ENCODE assay signal across 1 cellular context in the genomic region with DNA sequence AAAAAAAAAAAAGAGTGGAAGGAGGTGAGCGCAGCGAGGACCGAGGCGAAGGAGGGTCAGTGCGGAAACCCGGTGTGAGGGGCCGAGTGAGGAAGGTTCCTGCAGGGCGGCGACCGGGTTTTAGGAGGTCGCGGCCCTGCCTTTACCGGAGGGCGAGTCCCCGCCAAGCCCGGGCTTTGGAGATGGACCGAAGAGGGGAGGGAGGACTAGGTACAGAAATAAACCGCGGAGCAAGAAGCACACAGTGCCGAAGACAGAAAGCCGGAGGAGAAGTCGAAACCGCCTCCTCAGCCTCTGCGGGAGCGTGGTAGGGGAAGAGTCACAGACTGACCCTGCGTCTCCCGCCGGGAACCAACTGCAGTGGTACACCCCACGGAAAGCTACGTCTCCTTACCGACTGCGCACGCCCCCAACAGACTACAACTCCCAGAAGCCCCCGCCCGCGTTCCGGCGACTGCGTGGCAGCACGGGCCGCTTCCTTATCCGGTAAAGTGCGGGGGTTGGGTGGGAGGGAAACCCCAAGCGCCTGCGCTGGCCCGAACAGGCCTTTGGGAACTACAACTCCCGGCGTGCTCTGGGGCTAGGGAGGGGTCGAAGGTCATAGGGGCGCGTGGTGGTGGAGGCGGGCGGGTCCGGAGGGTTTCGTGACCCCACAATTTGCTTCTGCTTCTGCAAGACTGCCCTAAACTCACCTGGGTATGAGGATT.
TF ChIP-seq lines count a peak whose summit lies in the region.

NFXL1 (minus strand) TSS at position 365 of the 707 bp plus-strand sequence. CDS start 380 bp downstream, outside the sequence.

TF ChIP-seq in HepG2, 621 proteins besides CTCF, POLR2A, EP300 and RAD21 (continued from another document and continues in another):
- TF ChIP-seq, protein P1, sequence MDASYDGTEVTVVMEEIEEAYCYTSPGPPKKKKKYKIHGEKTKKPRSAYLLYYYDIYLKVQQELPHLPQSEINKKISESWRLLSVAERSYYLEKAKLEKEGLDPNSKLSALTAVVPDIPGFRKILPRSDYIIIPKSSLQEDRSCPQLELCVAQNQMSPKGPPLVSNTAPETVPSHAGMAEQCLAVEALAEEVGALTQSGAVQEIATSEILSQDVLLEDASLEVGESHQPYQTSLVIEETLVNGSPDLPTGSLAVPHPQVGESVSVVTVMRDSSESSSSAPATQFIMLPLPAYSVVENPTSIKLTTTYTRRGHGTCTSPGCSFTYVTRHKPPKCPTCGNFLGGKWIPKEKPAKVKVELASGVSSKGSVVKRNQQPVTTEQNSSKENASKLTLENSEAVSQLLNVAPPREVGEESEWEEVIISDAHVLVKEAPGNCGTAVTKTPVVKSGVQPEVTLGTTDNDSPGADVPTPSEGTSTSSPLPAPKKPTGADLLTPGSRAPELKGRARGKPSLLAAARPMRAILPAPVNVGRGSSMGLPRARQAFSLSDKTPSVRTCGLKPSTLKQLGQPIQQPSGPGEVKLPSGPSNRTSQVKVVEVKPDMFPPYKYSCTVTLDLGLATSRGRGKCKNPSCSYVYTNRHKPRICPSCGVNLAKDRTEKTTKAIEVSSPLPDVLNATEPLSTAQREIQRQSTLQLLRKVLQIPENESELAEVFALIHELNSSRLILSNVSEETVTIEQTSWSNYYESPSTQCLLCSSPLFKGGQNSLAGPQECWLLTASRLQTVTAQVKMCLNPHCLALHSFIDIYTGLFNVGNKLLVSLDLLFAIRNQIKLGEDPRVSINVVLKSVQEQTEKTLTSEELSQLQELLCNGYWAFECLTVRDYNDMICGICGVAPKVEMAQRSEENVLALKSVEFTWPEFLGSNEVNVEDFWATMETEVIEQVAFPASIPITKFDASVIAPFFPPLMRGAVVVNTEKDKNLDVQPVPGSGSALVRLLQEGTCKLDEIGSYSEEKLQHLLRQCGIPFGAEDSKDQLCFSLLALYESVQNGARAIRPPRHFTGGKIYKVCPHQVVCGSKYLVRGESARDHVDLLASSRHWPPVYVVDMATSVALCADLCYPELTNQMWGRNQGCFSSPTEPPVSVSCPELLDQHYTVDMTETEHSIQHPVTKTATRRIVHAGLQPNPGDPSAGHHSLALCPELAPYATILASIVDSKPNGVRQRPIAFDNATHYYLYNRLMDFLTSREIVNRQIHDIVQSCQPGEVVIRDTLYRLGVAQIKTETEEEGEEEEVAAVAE (CRISPR knock-in tag; IDR thresholded peaks at IDR 0.05; ENCODE audit: borderline replicate concordance): no peak; the same call in 1 of the 2 replicates
- TF ChIP-seq ASH2L (IDR thresholded peaks at IDR 0.05; ENCODE audit: insufficient read length, low read depth, low read length): peak; percentile 85
- no peak for TF ChIP-seq ZNF616 (CRISPR knock-in tag; IDR thresholded peaks at IDR 0.05; ENCODE audit: low read depth)
- peak; percentile 82 for TF ChIP-seq TAF1 (CRISPR knock-in tag; IDR thresholded peaks at IDR 0.05)
- TF ChIP-seq ZSCAN22 (CRISPR knock-in tag; IDR thresholded peaks at IDR 0.05): no peak
- TF ChIP-seq ZFP36L1 (CRISPR knock-in tag; IDR thresholded peaks at IDR 0.05): 0 out of 2 replicates have a peak, but pooled peaks have one; percentile 33
- TF ChIP-seq IKZF4 (CRISPR knock-in tag; IDR thresholded peaks at IDR 0.05; ENCODE audit: borderline replicate concordance, low read depth, not compliant biosample characterization): no peak
- no peak for TF ChIP-seq RAD51 (IDR thresholded peaks at IDR 0.05; ENCODE audit: borderline replicate concordance)
- no peak for TF ChIP-seq ZNF30 (CRISPR knock-in tag; IDR thresholded peaks at IDR 0.05)
- no peak for TF ChIP-seq ZEB1 (IDR thresholded peaks at IDR 0.05; ENCODE audit: insufficient replicate concordance, low read depth)
- TF ChIP-seq POLR2AphosphoS5 (IDR thresholded peaks at IDR 0.05; ENCODE audit: low read depth, low read length): peak; percentile 93
- peak; percentile 35 for TF ChIP-seq NAIF1 (CRISPR knock-in tag; IDR thresholded peaks at IDR 0.05; ENCODE audit: borderline replicate concordance)
- no peak for TF ChIP-seq USF2 (IDR thresholded peaks at IDR 0.05; ENCODE audit: low read depth, low read length)
- TF ChIP-seq USF2 (CRISPR knock-in tag; IDR thresholded peaks at IDR 0.05; ENCODE audit: borderline replicate concordance): peak; percentile 67; the same call in 1 of the 2 replicates
- peak; percentile 95 for TF ChIP-seq ZNF143 (CRISPR knock-in tag; IDR thresholded peaks at IDR 0.05)
- no peak for TF ChIP-seq KAT2B (IDR thresholded peaks at IDR 0.05; ENCODE audit: borderline replicate concordance, low read depth, low read length)
- TF ChIP-seq, protein P2, sequence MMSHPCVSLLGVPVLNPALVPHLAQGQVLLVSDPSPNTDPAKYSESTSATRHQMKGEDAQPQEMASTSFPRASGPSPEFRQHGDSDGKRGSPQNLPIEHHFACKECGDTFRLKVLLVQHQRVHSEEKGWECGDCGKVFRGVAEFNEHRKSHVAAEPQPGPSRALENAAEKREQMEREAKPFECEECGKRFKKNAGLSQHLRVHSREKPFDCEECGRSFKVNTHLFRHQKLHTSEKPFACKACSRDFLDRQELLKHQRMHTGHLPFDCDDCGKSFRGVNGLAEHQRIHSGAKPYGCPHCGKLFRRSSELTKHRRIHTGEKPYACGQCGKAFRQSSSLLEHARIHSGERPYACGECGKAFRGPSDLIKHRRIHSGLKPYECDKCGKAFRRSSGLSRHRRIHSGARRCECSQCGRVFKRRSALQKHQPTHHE (CRISPR knock-in tag; IDR thresholded peaks at IDR 0.05; ENCODE audit: borderline replicate concordance): no peak; the same call in 1 of the 2 replicates
- 0 out of 2 replicates have a peak, but pooled peaks have one; percentile 39 for TF ChIP-seq MTERF4 (CRISPR knock-in tag; IDR thresholded peaks at IDR 0.05)
- TF ChIP-seq SP4 (CRISPR knock-in tag; IDR thresholded peaks at IDR 0.05): 0 out of 2 replicates have a peak, but pooled peaks have one; percentile 13
- TF ChIP-seq, protein P3, sequence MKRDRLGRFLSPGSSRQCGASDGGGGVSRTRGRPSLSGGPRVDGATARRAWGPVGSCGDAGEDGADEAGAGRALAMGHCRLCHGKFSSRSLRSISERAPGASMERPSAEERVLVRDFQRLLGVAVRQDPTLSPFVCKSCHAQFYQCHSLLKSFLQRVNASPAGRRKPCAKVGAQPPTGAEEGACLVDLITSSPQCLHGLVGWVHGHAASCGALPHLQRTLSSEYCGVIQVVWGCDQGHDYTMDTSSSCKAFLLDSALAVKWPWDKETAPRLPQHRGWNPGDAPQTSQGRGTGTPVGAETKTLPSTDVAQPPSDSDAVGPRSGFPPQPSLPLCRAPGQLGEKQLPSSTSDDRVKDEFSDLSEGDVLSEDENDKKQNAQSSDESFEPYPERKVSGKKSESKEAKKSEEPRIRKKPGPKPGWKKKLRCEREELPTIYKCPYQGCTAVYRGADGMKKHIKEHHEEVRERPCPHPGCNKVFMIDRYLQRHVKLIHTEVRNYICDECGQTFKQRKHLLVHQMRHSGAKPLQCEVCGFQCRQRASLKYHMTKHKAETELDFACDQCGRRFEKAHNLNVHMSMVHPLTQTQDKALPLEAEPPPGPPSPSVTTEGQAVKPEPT (CRISPR knock-in tag; IDR thresholded peaks at IDR 0.05; ENCODE audit: low read depth): no peak
- TF ChIP-seq ZNF407 (CRISPR knock-in tag; IDR thresholded peaks at IDR 0.05; ENCODE audit: not compliant biosample characterization): no peak
- TF ChIP-seq ZNF558 (CRISPR knock-in tag; IDR thresholded peaks at IDR 0.05; ENCODE audit: borderline replicate concordance): peak; percentile 60; the same call in 1 of the 2 replicates
- no peak for TF ChIP-seq ERF (CRISPR knock-in tag; IDR thresholded peaks at IDR 0.05)
- TF ChIP-seq ZNF768 (CRISPR knock-in tag; IDR thresholded peaks at IDR 0.05): peak; percentile 19; the same call in 1 of the 2 replicates
- no peak for TF ChIP-seq TOPORS (CRISPR knock-in tag; IDR thresholded peaks at IDR 0.05)
- TF ChIP-seq KDM5A (IDR thresholded peaks at IDR 0.05; ENCODE audit: borderline replicate concordance, low read length): peak; percentile 53; the same call in 1 of the 2 replicates
- TF ChIP-seq SRF (IDR thresholded peaks at IDR 0.05; ENCODE audit: low read depth, low read length): peak; percentile 94
- TF ChIP-seq, protein P4, sequence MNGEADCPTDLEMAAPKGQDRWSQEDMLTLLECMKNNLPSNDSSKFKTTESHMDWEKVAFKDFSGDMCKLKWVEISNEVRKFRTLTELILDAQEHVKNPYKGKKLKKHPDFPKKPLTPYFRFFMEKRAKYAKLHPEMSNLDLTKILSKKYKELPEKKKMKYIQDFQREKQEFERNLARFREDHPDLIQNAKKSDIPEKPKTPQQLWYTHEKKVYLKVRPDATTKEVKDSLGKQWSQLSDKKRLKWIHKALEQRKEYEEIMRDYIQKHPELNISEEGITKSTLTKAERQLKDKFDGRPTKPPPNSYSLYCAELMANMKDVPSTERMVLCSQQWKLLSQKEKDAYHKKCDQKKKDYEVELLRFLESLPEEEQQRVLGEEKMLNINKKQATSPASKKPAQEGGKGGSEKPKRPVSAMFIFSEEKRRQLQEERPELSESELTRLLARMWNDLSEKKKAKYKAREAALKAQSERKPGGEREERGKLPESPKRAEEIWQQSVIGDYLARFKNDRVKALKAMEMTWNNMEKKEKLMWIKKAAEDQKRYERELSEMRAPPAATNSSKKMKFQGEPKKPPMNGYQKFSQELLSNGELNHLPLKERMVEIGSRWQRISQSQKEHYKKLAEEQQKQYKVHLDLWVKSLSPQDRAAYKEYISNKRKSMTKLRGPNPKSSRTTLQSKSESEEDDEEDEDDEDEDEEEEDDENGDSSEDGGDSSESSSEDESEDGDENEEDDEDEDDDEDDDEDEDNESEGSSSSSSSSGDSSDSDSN (CRISPR knock-in tag; IDR thresholded peaks at IDR 0.05): peak; percentile 90
- no peak for TF ChIP-seq ZBTB42 (CRISPR knock-in tag; IDR thresholded peaks at IDR 0.05)
- peak; percentile 94 for TF ChIP-seq ZFY (CRISPR knock-in tag; IDR thresholded peaks at IDR 0.05)
